10 cellular contexts compared by ENCODE assay signal in genomic region chr1:240122639-240123604, GRCh38. TPM values are rescaled to one million over a fixed set of nuclear protein-coding genes. Genes with fewer than 3 reads are reported as not detected.
DNase-seq lines count a peak whose midpoint lies in the region; ATAC-seq lines count a peak whose summit lies in the region.
"Had no signal": no experiment of that assay in that cellular context is flagged by ENCODE, and none has a peak within 500 bp of the region (broad histone marks: within the 10 kb centered on the region; RNA-seq: fewer than 3 reads in every experiment).

No MANE protein-coding gene starts in this region.

- no peak overlapping the region for H2AFZ ChIP-seq in neuronal stem cell (ENCODE audit: low read length)

- no peak overlapping the region for H3K14ac ChIP-seq in neuronal stem cell (ENCODE audit: low read length)

- H4K8ac ChIP-seq in neuronal stem cell (ENCODE audit: low read depth, low read length): no peak overlapping the region

- no peak overlapping the region for H3K4me2 ChIP-seq in neuronal stem cell (ENCODE audit: insufficient read depth, low read length, poor library complexity, severe bottlenecking)

- H3K4me3 ChIP-seq in neuronal stem cell (ENCODE audit: low read length in 2 of 2): no peak overlapping the region

- no peak overlapping the region for H2AK5ac ChIP-seq in neuronal stem cell (ENCODE audit: low read depth, low read length)

- H3K9me3 ChIP-seq in neuronal stem cell (replicated peaks in 1 of 2; ENCODE audit: control insufficient read depth in 2 of 2, insufficient read depth in 1 of 2, low read depth in 1 of 2, low read length in 2 of 2): no peaks in the 10 kb centered on the region

- no peak overlapping the region for H2BK12ac ChIP-seq in neuronal stem cell (ENCODE audit: low read length)

- no peak overlapping the region for H2BK120ac ChIP-seq in neuronal stem cell (ENCODE audit: low read depth, low read length)

- H3K4me1 ChIP-seq in neuronal stem cell (ENCODE audit: control insufficient read depth in 2 of 2, insufficient read depth in 1 of 2, low read depth in 1 of 2, low read length in 2 of 2): peaks cover 0 to 2% of the 10 kb centered on the region in 2 donors

- no peak overlapping the region for H4K91ac ChIP-seq in neuronal stem cell (ENCODE audit: low read depth, low read length, poor library complexity)

- H2BK5ac ChIP-seq in neuronal stem cell (ENCODE audit: low read length): no peak overlapping the region

- H3K9ac ChIP-seq in neuronal stem cell (ENCODE audit: low read depth, low read length, poor library complexity): no peak overlapping the region

- H3K23ac ChIP-seq in neuronal stem cell (ENCODE audit: low read depth, low read length, poor library complexity): no peak overlapping the region

- H2BK15ac ChIP-seq in neuronal stem cell (ENCODE audit: low read length): no peak overlapping the region

- no peaks in the 10 kb centered on the region for H3K79me1 ChIP-seq in neuronal stem cell (ENCODE audit: low read depth, low read length)

- H3K36me3 ChIP-seq in neuronal stem cell (replicated peaks in 1 of 2; ENCODE audit: control insufficient read depth in 2 of 2, insufficient read depth in 2 of 2, low read length in 2 of 2): peaks cover 0 to 24% of the 10 kb centered on the region in 2 donors

- WGBS in neuronal stem cell (ENCODE audit: extremely low coverage in 2 of 2, insufficient read length in 2 of 2, insufficient replicate concordance in 1 of 2), 2 donors: no CpG with 5 or more reads among the region's 20 CpGs

- no peaks in the 10 kb centered on the region for H3K27me3 ChIP-seq in neuronal stem cell (ENCODE audit: control insufficient read depth in 3 of 3, insufficient read depth in 3 of 3, low read depth in 1 of 3, low read length in 3 of 3)

- H3K18ac ChIP-seq in neuronal stem cell (ENCODE audit: low read length): no peak overlapping the region

- no peak overlapping the region for H3K27ac ChIP-seq in neuronal stem cell (replicated peaks; ENCODE audit: low read length)

- H3K4ac ChIP-seq in neuronal stem cell (ENCODE audit: low read length): no peak overlapping the region

- ATAC-seq in GM19035 (IDR thresholded peaks at IDR 0.05; ENCODE audit: unreplicated experiment): no peak
- no peak for ATAC-seq in GM19455 (IDR thresholded peaks at IDR 0.05; ENCODE audit: unreplicated experiment)
- ATAC-seq: activated naive CD4-positive, alpha-beta T cell treated with anti-CD3 and anti-CD28 coated beads, Interleukin-2, amount 50 U/mL, for 72 hours had no signal

- peak in 9 of 14 donors; percentile 20 to 65 (median 43) for DNase-seq in C1 segment of cervical spinal cord (lab: John Stamatoyannopoulos, UW)
- DNase-seq in NCI-H187 (lab: John Stamatoyannopoulos, UW): peak; percentile 41 to 65
- peak; percentile 27 for DNase-seq in brain pericyte (ENCODE audit: low read depth, low spot score)
- DNase-seq in middle frontal gyrus (ENCODE audit: extremely low spot score, low spot score): peak; percentile 38
- DNase-seq in neuronal stem cell (ENCODE audit: low spot score): no peak
- no peak for DNase-seq in central memory CD4-positive, alpha-beta T cell
- DNase-seq: stimulated activated CD4-positive, alpha-beta T cell treated with anti-CD3 and anti-CD28 coated beads, Interleukin-2, amount 100 ng/mL, for 48 hours had no signal

RNA-seq across cellular contexts. Expression of gene FMN2, which starts 31.2 kb away (rescaled TPM):
- 6.4 TPM for polyA plus RNA-seq in neuronal stem cell (2013, experiment 1 of 2)
- polyA plus RNA-seq in neuronal stem cell (2013, experiment 2 of 2): 6.4 TPM

Comparison
In these comparisons a context has a peak if more than half of its experiments do, and no peak if none do; other contexts are left out.
1. DNase-seq: peak in C1 segment of cervical spinal cord (9 of 14), NCI-H187 (2 of 2), brain pericyte (single experiment) and middle frontal gyrus (single experiment); none in neuronal stem cell (single experiment) and central memory CD4-positive, alpha-beta T cell (single experiment).